Comparison of ENCODE assay signal across 8 cellular contexts in the genomic region with DNA sequence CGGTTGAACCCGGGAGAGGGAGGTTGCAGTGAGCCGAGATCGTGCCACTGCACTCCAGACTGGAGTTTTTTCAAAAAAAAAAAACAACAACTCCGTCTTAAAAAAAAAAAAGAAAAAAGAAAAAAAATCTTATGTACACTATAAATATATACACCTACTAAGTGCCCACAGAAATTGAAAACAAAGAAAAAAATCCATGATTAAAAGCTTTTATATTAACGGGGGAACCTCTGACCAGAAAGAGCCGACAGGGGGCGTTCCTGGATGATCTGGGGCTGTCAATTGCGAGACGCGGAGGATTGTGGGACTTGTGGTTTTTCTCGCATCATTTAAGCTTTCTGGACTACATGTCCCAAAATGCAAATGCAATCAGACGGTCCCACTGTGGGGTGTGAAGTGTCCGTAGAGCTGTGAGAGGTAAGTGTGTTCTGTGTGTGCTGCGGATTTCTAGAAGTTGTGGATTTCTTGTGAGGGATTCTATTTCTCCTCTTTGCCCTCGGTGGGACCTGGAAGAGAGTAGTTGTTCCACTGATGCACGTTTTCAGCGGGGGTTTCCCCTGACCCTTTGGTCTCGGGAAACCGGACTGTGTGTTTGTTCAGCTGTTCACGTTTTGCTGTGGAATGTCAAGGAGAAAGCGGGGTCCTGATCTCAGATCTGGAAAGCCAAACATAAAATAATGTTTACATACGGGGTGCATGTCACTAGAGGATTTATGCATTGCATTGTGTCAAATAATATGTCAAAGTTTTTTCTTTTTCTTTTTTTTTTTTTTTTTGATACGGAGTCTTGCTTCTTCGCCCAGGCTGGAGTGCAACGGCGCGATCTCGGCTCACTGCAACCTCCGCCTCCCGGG. TPM values are rescaled to one million over a fixed set of nuclear protein-coding genes. Genes with fewer than 3 reads are reported as not detected.
DNase-seq lines count a peak whose midpoint lies in the region; ATAC-seq and TF ChIP-seq lines count a peak whose summit lies in the region.

A gene with protein sequence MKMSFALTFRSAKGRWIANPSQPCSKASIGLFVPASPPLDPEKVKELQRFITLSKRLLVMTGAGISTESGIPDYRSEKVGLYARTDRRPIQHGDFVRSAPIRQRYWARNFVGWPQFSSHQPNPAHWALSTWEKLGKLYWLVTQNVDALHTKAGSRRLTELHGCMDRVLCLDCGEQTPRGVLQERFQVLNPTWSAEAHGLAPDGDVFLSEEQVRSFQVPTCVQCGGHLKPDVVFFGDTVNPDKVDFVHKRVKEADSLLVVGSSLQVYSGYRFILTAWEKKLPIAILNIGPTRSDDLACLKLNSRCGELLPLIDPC (plus strand): TSS at position 360 of the 854 bp plus-strand sequence. CDS start 1,241 bp downstream, outside the sequence.

- DNase-seq in AG09319 (ENCODE audit: extremely low read depth, low read depth) (peak; percentile 73), NCI-H345 (lab: John Stamatoyannopoulos, UW) (peak; percentile 93), chondrocyte (ENCODE audit: low spot score) (no peak), kidney epithelial cell (ENCODE audit: low read depth) (peak; percentile 81)
- peak; percentile 84 for DNase-seq in activated CD4-positive, CD25-positive, alpha-beta regulatory T cell treated with anti-CD3 and anti-CD28 coated beads, Interleukin-2, amount 50 U/mL, for 16 hours (ENCODE audit: low read depth, low spot score)
- peak; percentile 69 to 79 for DNase-seq in stimulated activated CD4-positive, alpha-beta T cell treated with anti-CD3 and anti-CD28 coated beads, Interleukin-1b, Interleukin-23, amount 100 ng/mL, for 1 hour (ENCODE audit: low read depth in 2 of 2)

- no peaks in the 10 kb centered on the region for H3K27me3 ChIP-seq in kidney epithelial cell (ENCODE audit: control insufficient read depth, insufficient read depth, low read length)

- ATAC-seq in GM19023 (IDR thresholded peaks at IDR 0.05; ENCODE audit: unreplicated experiment) (peak; percentile 96), HG03280 (IDR thresholded peaks at IDR 0.05; ENCODE audit: unreplicated experiment) (peak; percentile 95)

- peak within 1 kb of the TSS; percentile 49 for H3K4me3 ChIP-seq in kidney epithelial cell (ENCODE audit: low read depth, low read length)

- H3K27ac Mint-ChIP-seq in chondrocyte (ENCODE audit: unreplicated experiment): peak within 1 kb of the TSS; percentile 98

- no peaks in the 10 kb centered on the region for H3K9me3 Mint-ChIP-seq in chondrocyte (ENCODE audit: low read depth)

- H3K4me1 Mint-ChIP-seq in chondrocyte (ENCODE audit: low read depth): peaks cover 8% of the 10 kb centered on the region

- H3K36me3 Mint-ChIP-seq in chondrocyte (ENCODE audit: low read depth): no peaks in the 10 kb centered on the region

- H3K4me3 Mint-ChIP-seq in chondrocyte (ENCODE audit: unreplicated experiment): peak within 1 kb of the TSS; percentile 88

- no peaks in the 10 kb centered on the region for H3K27me3 Mint-ChIP-seq in chondrocyte (ENCODE audit: low read depth)

- peak; percentile 86 for TF ChIP-seq CTCF in AG09319 (IDR thresholded peaks at IDR 0.05; ENCODE audit: low read depth, low read length)
- peak; percentile 96 for TF ChIP-seq CTCF in chondrocyte (IDR thresholded peaks at IDR 0.05)
- TF ChIP-seq CTCF in kidney epithelial cell (IDR thresholded peaks at IDR 0.05; ENCODE audit: insufficient read depth, low read length, poor library complexity, severe bottlenecking): peak; percentile 89

- H3K36me3 ChIP-seq in kidney epithelial cell (ENCODE audit: control insufficient read depth, insufficient read depth, low read length): no peaks in the 10 kb centered on the region

RNA-seq across cellular contexts. Expression of the gene that starts here (rescaled TPM):
- total RNA-seq in chondrocyte (2.2 to 2.4 TPM (median 2.2 TPM) in 3 replicates), kidney epithelial cell (0.29 and 2.3 TPM in 2 replicates)
